In the genomic region with DNA sequence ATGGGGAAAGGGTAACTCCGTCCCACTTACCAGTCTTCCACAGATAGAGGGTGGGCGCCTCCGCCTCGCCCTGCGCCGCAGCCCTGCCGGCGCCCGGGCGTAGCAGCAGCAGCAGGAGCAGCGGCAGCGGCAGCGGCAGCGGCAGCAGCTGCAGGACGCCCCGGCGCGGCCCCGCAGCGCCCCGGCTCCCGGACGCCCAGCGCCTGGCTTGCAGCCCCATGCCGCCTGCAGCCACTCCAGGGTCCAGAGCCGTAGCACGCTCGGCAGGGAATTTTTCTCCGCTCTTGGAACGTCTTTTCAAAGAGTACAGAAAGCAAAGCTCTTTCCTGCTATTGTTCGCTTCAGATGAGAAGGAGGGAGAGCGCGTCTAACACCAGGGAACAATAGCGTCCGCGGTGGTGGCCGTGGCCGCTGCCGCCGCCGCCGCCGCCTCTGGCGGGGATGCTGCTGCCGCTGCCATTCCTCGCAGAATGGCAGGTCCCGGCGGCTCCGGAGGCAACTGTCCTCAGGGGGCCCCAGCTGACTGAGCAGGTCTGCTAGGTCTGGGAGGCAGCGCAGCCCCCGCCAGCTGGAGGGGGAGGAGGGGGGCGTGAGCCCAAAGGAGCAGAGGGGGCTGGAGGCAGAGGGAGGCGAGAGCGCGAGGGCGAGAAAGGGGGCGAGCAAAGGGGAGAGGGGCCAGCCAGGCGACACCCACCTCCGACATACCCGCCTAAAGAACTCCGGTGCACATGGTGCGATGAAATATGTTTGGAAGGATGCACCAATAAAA, we compare ENCODE assay signal across 8 cellular contexts. TPM values are rescaled to one million over a fixed set of nuclear protein-coding genes. Genes with fewer than 3 reads are reported as not detected.
DNase-seq lines count a peak whose midpoint lies in the region; ATAC-seq and TF ChIP-seq lines count a peak whose summit lies in the region.

A gene with protein sequence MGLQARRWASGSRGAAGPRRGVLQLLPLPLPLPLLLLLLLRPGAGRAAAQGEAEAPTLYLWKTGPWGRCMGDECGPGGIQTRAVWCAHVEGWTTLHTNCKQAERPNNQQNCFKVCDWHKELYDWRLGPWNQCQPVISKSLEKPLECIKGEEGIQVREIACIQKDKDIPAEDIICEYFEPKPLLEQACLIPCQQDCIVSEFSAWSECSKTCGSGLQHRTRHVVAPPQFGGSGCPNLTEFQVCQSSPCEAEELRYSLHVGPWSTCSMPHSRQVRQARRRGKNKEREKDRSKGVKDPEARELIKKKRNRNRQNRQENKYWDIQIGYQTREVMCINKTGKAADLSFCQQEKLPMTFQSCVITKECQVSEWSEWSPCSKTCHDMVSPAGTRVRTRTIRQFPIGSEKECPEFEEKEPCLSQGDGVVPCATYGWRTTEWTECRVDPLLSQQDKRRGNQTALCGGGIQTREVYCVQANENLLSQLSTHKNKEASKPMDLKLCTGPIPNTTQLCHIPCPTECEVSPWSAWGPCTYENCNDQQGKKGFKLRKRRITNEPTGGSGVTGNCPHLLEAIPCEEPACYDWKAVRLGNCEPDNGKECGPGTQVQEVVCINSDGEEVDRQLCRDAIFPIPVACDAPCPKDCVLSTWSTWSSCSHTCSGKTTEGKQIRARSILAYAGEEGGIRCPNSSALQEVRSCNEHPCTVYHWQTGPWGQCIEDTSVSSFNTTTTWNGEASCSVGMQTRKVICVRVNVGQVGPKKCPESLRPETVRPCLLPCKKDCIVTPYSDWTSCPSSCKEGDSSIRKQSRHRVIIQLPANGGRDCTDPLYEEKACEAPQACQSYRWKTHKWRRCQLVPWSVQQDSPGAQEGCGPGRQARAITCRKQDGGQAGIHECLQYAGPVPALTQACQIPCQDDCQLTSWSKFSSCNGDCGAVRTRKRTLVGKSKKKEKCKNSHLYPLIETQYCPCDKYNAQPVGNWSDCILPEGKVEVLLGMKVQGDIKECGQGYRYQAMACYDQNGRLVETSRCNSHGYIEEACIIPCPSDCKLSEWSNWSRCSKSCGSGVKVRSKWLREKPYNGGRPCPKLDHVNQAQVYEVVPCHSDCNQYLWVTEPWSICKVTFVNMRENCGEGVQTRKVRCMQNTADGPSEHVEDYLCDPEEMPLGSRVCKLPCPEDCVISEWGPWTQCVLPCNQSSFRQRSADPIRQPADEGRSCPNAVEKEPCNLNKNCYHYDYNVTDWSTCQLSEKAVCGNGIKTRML (N-terminal part only) (minus strand): TSS at position 472 of the 769 bp plus-strand sequence. CDS start 252 bp downstream, at position 220.

- H3K9me3 Mint-ChIP-seq in T-cell (peaks cover 0 to 10% (median 0%) of the 10 kb centered on the region in 3 donors), type B pancreatic cell (peaks cover 4% of the 10 kb centered on the region)

- H3K9me3 ChIP-seq in mucosa of descending colon, result no peaks in the 10 kb centered on the region

- peak within 1 kb of the TSS; percentile 45 for H3K4me3 ChIP-seq in LNCaP clone FGC (ENCODE audit: low read depth, low read length)
- peak within 1 kb of the TSS; percentile 7 for H3K4me3 ChIP-seq in mucosa of descending colon

- peak within 1 kb of the TSS in 2 of 3 donors; percentile 21 to 40 for H3K4me3 Mint-ChIP-seq in T-cell
- peak within 1 kb of the TSS; percentile 88 for H3K4me3 Mint-ChIP-seq in type B pancreatic cell

- H3K27ac Mint-ChIP-seq in T-cell (no peak within 1 kb of the TSS), type B pancreatic cell (peak within 1 kb of the TSS; percentile 20)

- H3K36me3 Mint-ChIP-seq in T-cell (no peaks in the 10 kb centered on the region), type B pancreatic cell (no peaks in the 10 kb centered on the region)

- TF ChIP-seq CTCF in LNCaP clone FGC (IDR thresholded peaks at IDR 0.05; ENCODE audit: control insufficient read depth, extremely low read depth, insufficient read depth) (peak; percentile 46), mucosa of descending colon (IDR thresholded peaks at IDR 0.05) (no peak), type B pancreatic cell (conservative IDR thresholded peaks at IDR 0.05) (peak; percentile 53)

- POLR2A ChIA-PET in T-cell (lab: Charles Lee), result no interaction called here

- H3K27me3 Mint-ChIP-seq in T-cell (peaks cover 27 to 37% of the 10 kb centered on the region in 2 donors), type B pancreatic cell (peaks cover 14% of the 10 kb centered on the region)

- intact Hi-C loops in mucosa of descending colon (cut with DNase I, micrococcal nuclease), result no loop called here

- no peaks in the 10 kb centered on the region for H3K36me3 ChIP-seq in mucosa of descending colon (ENCODE audit: low read depth)

- CTCF ChIA-PET in T-cell (lab: Charles Lee), result no interaction called here

- no peaks in the 10 kb centered on the region for H3K4me1 ChIP-seq in mucosa of descending colon (ENCODE audit: low read depth)

- peaks cover 0 to 14% (median 13%) of the 10 kb centered on the region in 3 donors for H3K4me1 Mint-ChIP-seq in T-cell
- peaks cover 18% of the 10 kb centered on the region for H3K4me1 Mint-ChIP-seq in type B pancreatic cell (ENCODE audit: unreplicated experiment)

- ATAC-seq in GM19324 (IDR thresholded peaks at IDR 0.05; ENCODE audit: low FRiP score, unreplicated experiment), result peak; percentile 53
- peak; percentile 43 to 57 (median 52) for ATAC-seq in T-cell (replicated peaks in 1 of 4)
- ATAC-seq in esophagus mucosa, result peak; percentile 33
- ATAC-seq in mucosa of descending colon, result peak; percentile 94
- ATAC-seq in HG03108 (IDR thresholded peaks at IDR 0.05; ENCODE audit: unreplicated experiment), result no peak

- peak in 10 of 14 donors; percentile 12 to 77 (median 33) for DNase-seq in C1 segment of cervical spinal cord (lab: John Stamatoyannopoulos, UW)
- no peak for DNase-seq in LNCaP clone FGC (ENCODE audit: low read depth)
- DNase-seq in T-cell, result no peak
- DNase-seq in mucosa of descending colon, result peak; percentile 32 to 57 (median 52)
- DNase-seq in type B pancreatic cell (ENCODE audit: extremely low spot score, unreplicated experiment), result peak; percentile 74

RNA-seq across cellular contexts. Expression of the gene that starts here (rescaled TPM):
- total RNA-seq in T-cell (under 1 TPM in 2 of 5 donors, not detected in 3; 0.08 to 0.33 TPM), esophagus mucosa (1.00 TPM), mucosa of descending colon (1 to 10 TPM; 1.0 to 5.4 (median 3.4) TPM), type B pancreatic cell (ENCODE audit: low replicate concordance) (3.8 and 14.3 TPM in 2 replicates)

Comparison
In these comparisons a context has a peak if more than half of its experiments do, and no peak if none do; other contexts are left out.
1. Peak in ATAC-seq in T-cell; RNA of the gene not detected or under 1 TPM.
2. Peak in ATAC-seq in esophagus mucosa; RNA of the gene not detected or under 1 TPM.
3. DNase-seq: peak in C1 segment of cervical spinal cord (10 of 14), mucosa of descending colon (3 of 3) and type B pancreatic cell (single experiment); none in LNCaP clone FGC (single experiment) and T-cell (0 of 34).